ENCODE assay signal across 34 cellular contexts in genomic region chr7:149379625-149380024, GRCh38.
DNase-seq lines count a peak whose midpoint lies in the region; ATAC-seq, FAIRE-seq and TF ChIP-seq lines count a peak whose summit lies in the region.
"Had no signal": no experiment of that assay in that cellular context is flagged by ENCODE, and none has a peak within 500 bp of the region (broad histone marks: within the 10 kb centered on the region; RNA-seq: fewer than 3 reads in every experiment).

No MANE protein-coding gene starts in this region.

- H3K79me2 ChIP-seq in HCT116 (ENCODE audit: insufficient read depth, low read length), result no peaks in the 10 kb centered on the region
- no peaks in the 10 kb centered on the region for H3K79me2 ChIP-seq in GM12878 (ENCODE audit: control insufficient read depth, insufficient read depth, low read length)
- H3K79me2 ChIP-seq in K562 (ENCODE audit: control insufficient read depth, insufficient read depth, low read length), result no peaks in the 10 kb centered on the region

- no peaks in the 10 kb centered on the region for H3K9me1 ChIP-seq in K562 (ENCODE audit: control insufficient read depth, insufficient read depth, low read length)

- TF ChIP-seq EP300 in GM12878 (IDR thresholded peaks at IDR 0.05; ENCODE audit: borderline replicate concordance in 1 of 2, control insufficient read depth in 1 of 2, low read depth in 2 of 2, low read length in 2 of 2), result no peak
- TF ChIP-seq EP300 in K562 (IDR thresholded peaks at IDR 0.05; ENCODE audit: low read length), result no peak

- H3K4me3 ChIP-seq in HCT116 (replicated peaks in 1 of 2; ENCODE audit: low read depth in 1 of 2, low read length in 2 of 2) (no peak overlapping the region), HEK293 (ENCODE audit: low read depth, low read length) (no peak overlapping the region), GM12878 (no peak overlapping the region), K562 (no peak overlapping the region)
- H3K4me3 ChIP-seq: A549; BLaER1; BLaER1 treated with 17β-estradiol and CSF1 and Interleukin-3, amounts not matched to agents 10 nM and 100 nM had no signal

- POLR2A ChIA-PET in HCT116 (lab: Charles Lee) (no interaction called here), HEK293 (lab: Yijun Ruan, JAX) (no interaction called here), GM12878 (lab: Charles Lee) (no interaction called here), K562 (lab: Yijun Ruan, JAX) (interaction anchor here (0.8 kb wide), 1 partner anchor 86 kb away, joined by 3 read pairs; no protein-coding TSS in a partner anchor)

- no peaks in the 10 kb centered on the region for H3K27me3 ChIP-seq in HCT116 (ENCODE audit: insufficient read depth, low read length)
- H3K27me3 ChIP-seq in GM12878 (replicated peaks in 1 of 2; ENCODE audit: control insufficient read depth in 2 of 2, insufficient read depth in 2 of 2, low read length in 1 of 2), result no peaks in the 10 kb centered on the region; a peak in 1 of 4 replicates
- peaks cover 18 to 20% of the 10 kb centered on the region in 2 experiments; a peak in 4 of 5 replicates for H3K27me3 ChIP-seq in K562 (ENCODE audit: control insufficient read depth in 2 of 2, insufficient read depth in 2 of 2, low read length in 2 of 2)
- H3K27me3 ChIP-seq: BE2C; BLaER1; BLaER1 treated with 17β-estradiol and CSF1 and Interleukin-3, amounts not matched to agents 10 nM and 100 nM had no signal

- intact Hi-C loops in HCT116 (cut with micrococcal nuclease) (no loop called here), GM12878 (cut with micrococcal nuclease; ENCODE audit: unreplicated experiment) (no loop called here), K562 (cut with micrococcal nuclease) (no loop called here)

- no peak overlapping the region for H2AFZ ChIP-seq in HCT116 (ENCODE audit: low read depth, low read length, poor library complexity, severe bottlenecking)
- no peak overlapping the region for H2AFZ ChIP-seq in GM12878 (ENCODE audit: control insufficient read depth, low read depth, low read length)
- H2AFZ ChIP-seq in K562 (ENCODE audit: low read depth, low read length), result no peak overlapping the region

- SMC1A ChIA-PET in GM12878 (lab: Charles Lee; ENCODE audit: uncharacterized antibody, unreplicated experiment), result no interaction called here

- TF ChIP-seq RAD21 in HCT116 (IDR thresholded peaks at IDR 0.05; ENCODE audit: low read depth) (no peak), GM12878 (IDR thresholded peaks at IDR 0.05; ENCODE audit: insufficient read depth, low read depth, low read length) (no peak), K562 (CRISPR knock-in tag; conservative IDR thresholded peaks at IDR 0.05 in 1 of 2, IDR thresholded peaks at IDR 0.05 in 1 of 2) (no peak)

- TF ChIP-seq CTCF in HCT116 (IDR thresholded peaks at IDR 0.05 in 2 of 3, conservative IDR thresholded peaks at IDR 0.05 in 1 of 3; ENCODE audit: borderline replicate concordance in 1 of 3, insufficient read depth in 1 of 3, low read depth in 2 of 3, low read length in 2 of 3), result no peak
- no peak for TF ChIP-seq CTCF in HEK293 (tag by site-specific recombination; IDR thresholded peaks at IDR 0.05)
- TF ChIP-seq CTCF in GM12878 (IDR thresholded peaks at IDR 0.05 in 2 of 3, conservative IDR thresholded peaks at IDR 0.05 in 1 of 3; ENCODE audit: control insufficient read depth in 2 of 3, extremely low read depth in 1 of 3, insufficient read depth in 1 of 3, low read depth in 3 of 3, low read length in 3 of 3), result no peak
- TF ChIP-seq CTCF in K562 (IDR thresholded peaks at IDR 0.05 in 2 of 3, conservative IDR thresholded peaks at IDR 0.05 in 1 of 3; ENCODE audit: insufficient read depth in 2 of 3, low read depth in 1 of 3, low read length in 3 of 3), result no peak

- RAD21 ChIA-PET in HCT116 (lab: Charles Lee; ENCODE audit: low non-redundant PET in 1 of 2, low total read pairs in 2 of 2, uncharacterized antibody in 2 of 2, unreplicated experiment in 2 of 2) (no interaction called here), GM12878 (lab: Charles Lee; ENCODE audit: unreplicated experiment) (no interaction called here)

- H3K4me1 ChIP-seq in HCT116 (ENCODE audit: control insufficient read depth in 1 of 2, insufficient read depth in 2 of 2, low read length in 2 of 2) (no peaks in the 10 kb centered on the region), HEK293 (ENCODE audit: control insufficient read depth, insufficient read depth, low read length) (no peaks in the 10 kb centered on the region), GM12878 (ENCODE audit: control insufficient read depth, insufficient read depth, low read length) (no peaks in the 10 kb centered on the region), K562 (replicated peaks in 1 of 2; ENCODE audit: control insufficient read depth in 2 of 2, insufficient read depth in 2 of 2, low read length in 2 of 2) (no peaks in the 10 kb centered on the region)
- H3K4me1 ChIP-seq: A549; BE2C; BLaER1; BLaER1 treated with 17β-estradiol and CSF1 and Interleukin-3, amounts not matched to agents 10 nM and 100 nM; Caco-2 had no signal

- TF ChIP-seq POLR2A in HCT116 (IDR thresholded peaks at IDR 0.05; ENCODE audit: borderline replicate concordance, extremely low read depth, insufficient read depth, insufficient read length) (no peak), GM12878 (IDR thresholded peaks at IDR 0.05; ENCODE audit: low read depth, low read length) (no peak), K562 (conservative IDR thresholded peaks at IDR 0.05) (no peak)

- no peak overlapping the region for H3K4me2 ChIP-seq in HCT116 (ENCODE audit: low read length)
- no peak overlapping the region for H3K4me2 ChIP-seq in GM12878 (ENCODE audit: control insufficient read depth, insufficient read depth)
- no peak overlapping the region for H3K4me2 ChIP-seq in K562 (ENCODE audit: insufficient read depth, low read length)
- H3K4me2 ChIP-seq: A549; BLaER1; BLaER1 treated with 17β-estradiol and CSF1 and Interleukin-3, amounts not matched to agents 10 nM and 100 nM had no signal

- H3K9me3 ChIP-seq in HCT116 (ENCODE audit: control insufficient read depth in 1 of 2, insufficient read depth in 1 of 2, low read depth in 1 of 2, low read length in 2 of 2) (no peaks in the 10 kb centered on the region), HEK293 (ENCODE audit: control insufficient read depth, insufficient read depth, low read depth, low read length) (peaks cover 2% of the 10 kb centered on the region; the same call in 1 of the 2 replicates), GM12878 (replicated peaks; ENCODE audit: control insufficient read depth, insufficient read depth, low read length) (no peaks in the 10 kb centered on the region; the same call in 2 of the 3 replicates), K562 (replicated peaks; ENCODE audit: control insufficient read depth, insufficient read depth, low read depth, low read length) (peaks cover 4% of the 10 kb centered on the region; the same call in 1 of the 2 replicates)
- H3K9me3 ChIP-seq: BE2C had no signal

- WGBS in GM12878 (ENCODE audit: insufficient coverage, insufficient replicate concordance, low lambda C conversion rate, missing lambda C conversion rate), result 0% methylated on average over 1 of the region's 1 CpG
- WGBS in K562 (ENCODE audit: insufficient coverage, low coverage, missing lambda C conversion rate), result 0% methylated on average over 1 of the region's 1 CpG

- DNase-seq in HCT116 (ENCODE audit: low read depth, low spot score) (no peak), GM12878 (ENCODE audit: low read depth, low spot score) (no peak), K562 (ENCODE audit: extremely low read depth in 1 of 4, low spot score in 3 of 4) (no peak), NOMO-1 treated with DMSO at 0.1 percent for 48 hours (lab: John Stamatoyannopoulos, UW; ENCODE audit: unreplicated experiment) (no peak), urothelium cell line (ENCODE audit: low spot score) (no peak), kidney tubule cell (ENCODE audit: low spot score) (no peak)
- DNase-seq: 8988T; ACHN; AML-193; BE2C; C1 segment of cervical spinal cord; Caco-2; Calu3; CD4-positive, alpha-beta memory T cell; CD4-positive, alpha-beta T cell; CD4-positive, CD25-positive, alpha-beta regulatory T cell; CD8-positive, alpha-beta memory T cell; CD8-positive, alpha-beta T cell; COR-L47; DMS 273 treated with DMSO at 0.1 percent for 48 hours; DMS153; DMS53; DMS79; DMS79 treated with DMSO at 0.1 percent for 48 hours; DND-41; EL had no signal

- FAIRE-seq in GM12878 (lab: Jason Lieb, UNC) (no peak), K562 (lab: Jason Lieb, UNC) (no peak), urothelium cell line (lab: Jason Lieb, UNC) (no peak)
- FAIRE-seq: A549, D721Med had no signal

- CTCF ChIA-PET in HCT116 (lab: Charles Lee), result no interaction called here
- CTCF ChIA-PET in HEK293 (lab: Yijun Ruan, JAX), result no interaction called here
- CTCF ChIA-PET in GM12878 (lab: Yijun Ruan, JAX), result no interaction called here
- CTCF ChIA-PET in K562 (lab: Yijun Ruan, JAX; ENCODE audit: low intra/inter-chr PET ratio), result no interaction called here

- in situ Hi-C loops in GM12878 (cut with MboI), result no loop called here
- in situ Hi-C loops in K562 (cut with MboI), result no loop called here

- H4K20me1 ChIP-seq in HCT116 (ENCODE audit: insufficient read depth) (no peaks in the 10 kb centered on the region), GM12878 (ENCODE audit: control insufficient read depth, insufficient read depth) (no peaks in the 10 kb centered on the region), K562 (replicated peaks; ENCODE audit: control insufficient read depth, insufficient read depth, low read length) (no peaks in the 10 kb centered on the region)
- H4K20me1 ChIP-seq: BLaER1; BLaER1 treated with 17β-estradiol and CSF1 and Interleukin-3, amounts not matched to agents 10 nM and 100 nM had no signal

- no peak overlapping the region for H3K9ac ChIP-seq in HCT116 (ENCODE audit: low read length)
- H3K9ac ChIP-seq in GM12878 (ENCODE audit: control insufficient read depth, insufficient read depth, low read length), result no peak overlapping the region
- H3K9ac ChIP-seq in K562 (ENCODE audit: insufficient read depth in 1 of 2, low read depth in 2 of 2, low read length in 2 of 2), result no peak overlapping the region
- H3K9ac ChIP-seq: BLaER1; BLaER1 treated with 17β-estradiol and CSF1 and Interleukin-3, amounts not matched to agents 10 nM and 100 nM had no signal

- ATAC-seq in HCT116 (no peak), GM12878 (no peak), K562 (no peak), HG03439 (IDR thresholded peaks at IDR 0.05; ENCODE audit: unreplicated experiment) (no peak)
- ATAC-seq: A549; CD8-positive, alpha-beta T cell had no signal

- H3K36me3 ChIP-seq in HCT116 (ENCODE audit: control insufficient read depth in 1 of 2, insufficient read depth in 2 of 2, low read length in 2 of 2) (no peaks in the 10 kb centered on the region), HEK293 (ENCODE audit: control insufficient read depth in 2 of 2, insufficient read depth in 1 of 2, low read length in 2 of 2) (no peaks in the 10 kb centered on the region), GM12878 (ENCODE audit: control insufficient read depth in 2 of 2, insufficient read depth in 2 of 2, low read length in 1 of 2) (no peaks in the 10 kb centered on the region), K562 (ENCODE audit: control insufficient read depth, insufficient read depth, low read length) (no peaks in the 10 kb centered on the region)
- H3K36me3 ChIP-seq: BE2C, BLaER1 had no signal

- BruUV-seq in HCT116 (replicated peaks; lab: Mats Ljungman, UMichigan) (no TSS peak), GM12878 (replicated peaks; lab: Mats Ljungman, UMichigan) (no TSS peak), K562 (replicated peaks; lab: Mats Ljungman, UMichigan) (no TSS peak)

- no peak overlapping the region for H3K27ac ChIP-seq in HCT116 (ENCODE audit: low read depth, low read length)
- no peak overlapping the region for H3K27ac ChIP-seq in HEK293 (ENCODE audit: extremely low read depth, low read depth, low read length)
- no peak overlapping the region for H3K27ac ChIP-seq in GM12878 (ENCODE audit: control insufficient read depth, insufficient read depth)
- no peak overlapping the region for H3K27ac ChIP-seq in K562 (ENCODE audit: extremely low read depth, low read depth, low read length)
- H3K27ac ChIP-seq: 22Rv1; A549; BLaER1; BLaER1 treated with 17β-estradiol and CSF1 and Interleukin-3, amounts not matched to agents 10 nM and 100 nM; C4-2B had no signal

- no peaks in the 10 kb centered on the region for H3K9me2 ChIP-seq in HCT116 (ENCODE audit: insufficient read depth)
